8 cellular contexts compared by ENCODE assay signal in the genomic region with DNA sequence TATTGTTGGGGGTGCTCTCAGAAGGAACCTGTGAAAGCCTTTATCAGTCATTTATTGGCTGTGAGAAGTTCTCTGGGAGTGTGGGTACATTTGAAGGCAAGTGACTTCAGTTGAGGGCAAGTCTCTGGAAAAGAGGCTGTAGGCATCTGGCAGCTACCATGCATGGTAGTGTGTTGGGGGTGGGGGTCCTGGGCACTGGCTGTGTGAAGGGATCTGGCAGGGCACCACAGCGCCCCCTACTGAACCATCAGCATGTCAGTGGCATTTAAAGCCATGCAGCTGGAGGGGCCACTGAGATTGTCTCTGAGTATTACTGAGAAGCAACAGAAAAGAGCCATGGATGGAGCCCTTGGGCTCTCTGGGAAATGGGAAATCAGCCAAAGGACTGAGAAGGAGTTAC. TPM values are rescaled to one million over a fixed set of nuclear protein-coding genes. Genes with fewer than 3 reads are reported as not detected.
DNase-seq lines count a peak whose midpoint lies in the region; ATAC-seq, FAIRE-seq and TF ChIP-seq lines count a peak whose summit lies in the region.

No MANE protein-coding gene starts in this region.

- POLR2A ChIA-PET in activated CD8-positive, alpha-beta T cell treated with anti-CD3 and anti-CD28 coated beads, Interleukin-2, amount 10 ng/mL, durations not matched to agents 7 days and 5 days (lab: Charles Lee), result no interaction called here

- H3K27me3 ChIP-seq in kidney epithelial cell (ENCODE audit: control insufficient read depth, insufficient read depth, low read length), result no peaks in the 10 kb centered on the region
- no peaks in the 10 kb centered on the region for H3K27me3 ChIP-seq in pancreas

- no peaks in the 10 kb centered on the region for H3K9me3 Mint-ChIP-seq in activated CD8-positive, alpha-beta T cell treated with anti-CD3 and anti-CD28 coated beads, Interleukin-2, amount 10 ng/mL, durations not matched to agents 7 days and 5 days (ENCODE audit: insufficient read depth)

- WGBS in pancreas, 2 donors, result 63 to 71% methylated on average over 1 of the region's 1 CpG

- H3K27me3 Mint-ChIP-seq in activated CD8-positive, alpha-beta T cell treated with anti-CD3 and anti-CD28 coated beads, Interleukin-2, amount 10 ng/mL, durations not matched to agents 7 days and 5 days (ENCODE audit: low read depth), result peaks cover 2% of the 10 kb centered on the region

- FAIRE-seq in pancreas (lab: Jason Lieb, UNC), result no peak

- intact Hi-C loops in pancreas (cut with DNase I) (loop anchor here in 1 of 3 donors (10.0 kb wide), 1 partner anchor 230 kb away; no protein-coding TSS in a partner anchor), Right ventricle myocardium inferior (cut with DNase I) (no loop called here)

- peak; percentile 59 for TF ChIP-seq CTCF in C4-2B (conservative IDR thresholded peaks at IDR 0.05)
- TF ChIP-seq CTCF in kidney epithelial cell (IDR thresholded peaks at IDR 0.05; ENCODE audit: insufficient read depth, low read length, poor library complexity, severe bottlenecking), result peak; percentile 28
- peak in 2 of 4 donors; percentile 9 to 11 for TF ChIP-seq CTCF in pancreas (IDR thresholded peaks at IDR 0.05)

- no peaks in the 10 kb centered on the region for H3K36me3 Mint-ChIP-seq in activated CD8-positive, alpha-beta T cell treated with anti-CD3 and anti-CD28 coated beads, Interleukin-2, amount 10 ng/mL, durations not matched to agents 7 days and 5 days (ENCODE audit: low read depth)

- H3K4me1 ChIP-seq in pancreas, result no peaks in the 10 kb centered on the region

- no peak overlapping the region for H3K4me3 Mint-ChIP-seq in activated CD8-positive, alpha-beta T cell treated with anti-CD3 and anti-CD28 coated beads, Interleukin-2, amount 10 ng/mL, durations not matched to agents 7 days and 5 days

- no peak overlapping the region for H3K27ac Mint-ChIP-seq in activated CD8-positive, alpha-beta T cell treated with anti-CD3 and anti-CD28 coated beads, Interleukin-2, amount 10 ng/mL, durations not matched to agents 7 days and 5 days

- CTCF ChIA-PET in activated CD8-positive, alpha-beta T cell treated with anti-CD3 and anti-CD28 coated beads, Interleukin-2, amount 10 ng/mL, durations not matched to agents 7 days and 5 days (lab: Charles Lee), result interaction anchor here (0.6 to 4.5 kb wide), 4 partner anchors 13 to 217 kb away, joined by 3 to 25 read pairs (median 4); no protein-coding TSS in a partner anchor

- H3K27ac ChIP-seq in C4-2B, result no peak overlapping the region
- H3K27ac ChIP-seq in pancreas, result no peak overlapping the region

- no peak for ATAC-seq in activated CD8-positive, alpha-beta T cell treated with anti-CD3 and anti-CD28 coated beads, Interleukin-2, amount 10 ng/mL, durations not matched to agents 7 days and 5 days
- ATAC-seq in GM19328 (IDR thresholded peaks at IDR 0.05; ENCODE audit: unreplicated experiment), result no peak
- ATAC-seq in pancreas, result no peak
- no peak for ATAC-seq in Right ventricle myocardium inferior

- H3K9me3 ChIP-seq in pancreas, result no peaks in the 10 kb centered on the region

- no peak overlapping the region for H3K4me3 ChIP-seq in kidney epithelial cell (ENCODE audit: low read depth, low read length)
- no peak overlapping the region for H3K4me3 ChIP-seq in pancreas

- DNase-seq in HT-29 (ENCODE audit: low spot score) (peak; percentile 1), kidney epithelial cell (ENCODE audit: low read depth) (no peak), pancreas (no peak), NCI-H2196 treated with DMSO at 0.1 percent for 48 hours (lab: John Stamatoyannopoulos, UW; ENCODE audit: unreplicated experiment) (no peak), Right ventricle myocardium inferior (ENCODE audit: missing footprints) (no peak)
- peak; percentile 32 for DNase-seq in activated CD8-positive, alpha-beta T cell treated with anti-CD3 and anti-CD28 coated beads, Interleukin-2, amount 10 ng/mL, durations not matched to agents 7 days and 5 days

- no peaks in the 10 kb centered on the region for H3K4me1 Mint-ChIP-seq in activated CD8-positive, alpha-beta T cell treated with anti-CD3 and anti-CD28 coated beads, Interleukin-2, amount 10 ng/mL, durations not matched to agents 7 days and 5 days (ENCODE audit: low read depth)

- H3K36me3 ChIP-seq in kidney epithelial cell (ENCODE audit: control insufficient read depth, insufficient read depth, low read length), result peaks cover 3% of the 10 kb centered on the region
- no peaks in the 10 kb centered on the region for H3K36me3 ChIP-seq in pancreas

RNA-seq across cellular contexts. Expression of a gene that starts 30.6 kb away (rescaled TPM):
- total RNA-seq in HT-29 (2014; rRNA removed; shearing (Covaris generic)), result 24.4 and 36.0 TPM in 2 replicates
- total RNA-seq in activated CD8-positive, alpha-beta T cell treated with anti-CD3 and anti-CD28 coated beads, Interleukin-2, amount 10 ng/mL, durations not matched to agents 7 days and 5 days, result 10 to 100 TPM; 21.2 to 22.5 TPM
- 297 and 327 TPM in 2 replicates for total RNA-seq in kidney epithelial cell
- 10 to 100 TPM; 18.2 to 71.0 (median 33.5) TPM for total RNA-seq in pancreas
- 10 to 100 TPM; 17.6 to 22.3 TPM for polyA plus RNA-seq in pancreas
- 93.4 TPM for total RNA-seq in Right ventricle myocardium inferior

RNA-seq across cellular contexts. Expression of a gene that starts 47.5 kb away (rescaled TPM):
- 30.0 and 31.1 TPM in 2 replicates for total RNA-seq in HT-29 (2014; rRNA removed; shearing (Covaris generic))
- total RNA-seq in activated CD8-positive, alpha-beta T cell treated with anti-CD3 and anti-CD28 coated beads, Interleukin-2, amount 10 ng/mL, durations not matched to agents 7 days and 5 days, result 10 to 100 TPM; 37.8 to 38.7 TPM
- total RNA-seq in kidney epithelial cell (111 and 154 TPM in 2 replicates), pancreas (10 to 100 TPM; 18.0 to 47.0 (median 27.7) TPM), Right ventricle myocardium inferior (19.6 TPM)
- 10 to 100 TPM in 1 of 2 donors, 1 to 10 TPM in 1; 5.5 to 21.2 TPM for polyA plus RNA-seq in pancreas

RNA-seq across cellular contexts. Expression of a gene that starts 47.5 kb away (rescaled TPM):
- total RNA-seq in HT-29 (2014; rRNA removed; shearing (Covaris generic)), result 3.1 and 3.8 TPM in 2 replicates
- total RNA-seq in activated CD8-positive, alpha-beta T cell treated with anti-CD3 and anti-CD28 coated beads, Interleukin-2, amount 10 ng/mL, durations not matched to agents 7 days and 5 days, result 10 to 100 TPM; 11.9 to 12.1 TPM
- total RNA-seq in kidney epithelial cell (6.9 and 8.5 TPM in 2 replicates), pancreas (1 to 10 TPM; 2.8 to 6.7 (median 3.8) TPM), Right ventricle myocardium inferior (3.2 TPM)
- polyA plus RNA-seq in pancreas, result under 1 TPM; 0.26 to 0.76 TPM

Comparison
In these comparisons a context has a peak if more than half of its experiments do, and no peak if none do; other contexts are left out.
1. DNase-seq: peak in HT-29 (single experiment) and activated CD8-positive, alpha-beta T cell treated with anti-CD3 and anti-CD28 coated beads, Interleukin-2, amount 10 ng/mL, durations not matched to agents 7 days and 5 days (single experiment); none in kidney epithelial cell (single experiment), pancreas (0 of 6), NCI-H2196 treated with DMSO at 0.1 percent for 48 hours (single experiment) and Right ventricle myocardium inferior (single experiment).